In the genomic region with DNA sequence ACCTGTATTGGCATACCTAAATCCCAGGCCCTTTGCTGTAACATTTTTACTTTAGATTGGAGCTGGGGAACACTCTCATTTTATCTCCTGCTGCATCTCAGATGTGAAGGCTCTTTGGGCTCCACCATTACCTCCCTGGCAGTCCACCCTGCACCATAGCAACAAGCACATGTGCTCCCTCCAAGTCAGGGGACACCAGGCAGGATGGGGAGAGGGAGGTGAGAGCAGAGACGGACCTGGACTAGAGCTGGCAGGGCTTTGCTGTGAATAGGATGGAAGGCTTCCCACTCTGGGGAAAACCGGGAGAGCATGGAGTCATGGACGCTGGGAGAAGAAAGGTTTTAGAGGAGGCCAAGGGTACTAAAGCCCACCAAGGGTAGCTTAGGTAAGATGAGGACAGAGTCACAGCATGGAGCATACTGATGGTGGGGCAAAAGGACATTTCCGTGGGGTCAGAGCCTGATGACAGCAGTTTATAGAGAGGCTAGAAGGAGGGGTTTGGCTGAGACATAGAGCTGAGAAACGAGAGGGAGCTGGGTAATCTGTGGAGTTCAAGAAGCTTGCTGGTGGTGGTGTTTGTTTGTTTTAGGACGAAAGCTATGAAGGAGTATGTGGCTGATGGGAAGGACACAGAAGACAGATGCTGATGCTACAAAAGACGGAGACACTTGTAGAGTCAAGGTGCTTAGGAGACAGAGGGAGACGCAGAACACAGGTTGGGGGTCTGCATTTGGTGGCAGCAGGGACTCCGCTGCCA, we compare ENCODE assay signal across 13 cellular contexts.
DNase-seq lines count a peak whose midpoint lies in the region; ATAC-seq and TF ChIP-seq lines count a peak whose summit lies in the region.
"Had no signal": no experiment of that assay in that cellular context is flagged by ENCODE, and none has a peak within 500 bp of the region (broad histone marks: within the 10 kb centered on the region; RNA-seq: fewer than 3 reads in every experiment).

No MANE protein-coding gene starts in this region.

- H2BK15ac ChIP-seq in IMR-90 (ENCODE audit: low read depth, low read length), result peak overlapping the region; percentile 99

- intact Hi-C loops in IMR-90 (cut with micrococcal nuclease) (no loop called here), esophagus muscularis mucosa (cut with DNase I) (no loop called here)

- peak overlapping the region; percentile 96 for H2BK20ac ChIP-seq in IMR-90 (ENCODE audit: low read depth, low read length)

- peak overlapping the region; percentile 90 for H2AK9ac ChIP-seq in IMR-90 (replicated peaks; ENCODE audit: low read depth, low read length, poor library complexity)

- peak overlapping the region; percentile 100 for H2BK120ac ChIP-seq in IMR-90 (ENCODE audit: low read depth, low read length)

- TF ChIP-seq EP300 in esophagus muscularis mucosa (IDR thresholded peaks at IDR 0.05) (no peak), suprapubic skin (IDR thresholded peaks at IDR 0.05) (no peak)

- CTCF ChIA-PET in IMR-90 (lab: Yijun Ruan, JAX), result interaction anchor here (0.8 kb wide), 1 partner anchor 114 kb away, joined by 3 read pairs; no protein-coding TSS in a partner anchor

- TF ChIP-seq CTCF in IMR-90 (conservative IDR thresholded peaks at IDR 0.05; ENCODE audit: low read depth, low read length) (no peak), esophagus muscularis mucosa (IDR thresholded peaks at IDR 0.05) (no peak), suprapubic skin (IDR thresholded peaks at IDR 0.05) (no peak)

- peak overlapping the region; percentile 100 for H2BK5ac ChIP-seq in IMR-90 (ENCODE audit: low read depth, low read length, poor library complexity, severe bottlenecking)

- dilution Hi-C loops in IMR-90 (cut with HindIII; ENCODE audit: low sequenced_read_pairs, unreplicated experiment), result no loop called here

- H3K79me1 ChIP-seq in IMR-90 (ENCODE audit: low read depth in 1 of 2, low read length in 2 of 2), result peaks cover 0 to 21% of the 10 kb centered on the region in 2 experiments; a peak in 2 of 4 replicates

- H4K20me1 ChIP-seq in IMR-90 (ENCODE audit: insufficient read depth, low read length), result no peaks in the 10 kb centered on the region

- H3K4me1 ChIP-seq in IMR-90 (ENCODE audit: control insufficient read depth, insufficient read depth, low read length) (peaks cover 36% of the 10 kb centered on the region), esophagus muscularis mucosa (peaks cover 0 to 52% (median 38%) of the 10 kb centered on the region in 4 donors), mucosa of rectum (ENCODE audit: control insufficient read depth in 2 of 2, insufficient read depth in 2 of 2, low read length in 2 of 2) (no peaks in the 10 kb centered on the region), suprapubic skin (peaks cover 20% of the 10 kb centered on the region)

- H3K18ac ChIP-seq in IMR-90 (ENCODE audit: low read depth, low read length), result peak overlapping the region; percentile 99

- POLR2A ChIA-PET in IMR-90 (lab: Charles Lee; ENCODE audit: unreplicated experiment), result interaction anchor here (0.6 to 4.2 kb wide), 11 partner anchors 11 to 151 kb away, joined by 3 to 23 read pairs (median 4); no protein-coding TSS in a partner anchor

- peaks cover 20% of the 10 kb centered on the region for H3K9me1 ChIP-seq in IMR-90 (ENCODE audit: insufficient read depth, low read length)

- 37% methylated on average over 7 of the region's 9 CpGs; no CpG with 5 or more reads in 1 of the 2 experiments for WGBS in IMR-90 (ENCODE audit: extremely low coverage in 2 of 2, insufficient read length in 1 of 2), 2 experiments
- WGBS in esophagus muscularis mucosa, result 74% methylated on average over 9 of the region's 9 CpGs
- 77% methylated on average over 9 of the region's 9 CpGs for WGBS in suprapubic skin

- peak overlapping the region; percentile 98 for H3K27ac ChIP-seq in IMR-90 (ENCODE audit: insufficient read depth, low read length)
- H3K27ac ChIP-seq in esophagus muscularis mucosa (replicated peaks in 1 of 4), result peak overlapping the region; percentile 61 to 80 (median 78)
- H3K27ac ChIP-seq in mucosa of rectum (ENCODE audit: low read depth in 2 of 2, low read length in 2 of 2), result peak overlapping the region; percentile 34 to 62
- H3K27ac ChIP-seq in suprapubic skin, result peak overlapping the region; percentile 54
- H3K27ac ChIP-seq: PC-9 had no signal

- ATAC-seq in IMR-90 (ENCODE audit: low read depth), result peak; percentile 15
- ATAC-seq: WTC11 had no signal

- TF ChIP-seq RAD21 in IMR-90 (IDR thresholded peaks at IDR 0.05; ENCODE audit: low read length), result no peak; the same call in 1 of the 2 replicates

- TF ChIP-seq POLR2A in IMR-90 (IDR thresholded peaks at IDR 0.05; ENCODE audit: low read depth, low read length) (no peak; the same call in 1 of the 2 replicates), esophagus muscularis mucosa (IDR thresholded peaks at IDR 0.05; ENCODE audit: low read depth) (no peak), suprapubic skin (IDR thresholded peaks at IDR 0.05) (no peak)

- H3K9me3 ChIP-seq in IMR-90 (ENCODE audit: control insufficient read depth, insufficient read depth, low read length) (no peaks in the 10 kb centered on the region), esophagus muscularis mucosa (no peaks in the 10 kb centered on the region), mucosa of rectum (ENCODE audit: control insufficient read depth in 2 of 2, low read length in 2 of 2) (no peaks in the 10 kb centered on the region), suprapubic skin (no peaks in the 10 kb centered on the region)

- H3K9ac ChIP-seq in IMR-90 (ENCODE audit: low read depth, low read length) (peak overlapping the region; percentile 84), mucosa of rectum (ENCODE audit: low read depth in 1 of 2, low read length in 2 of 2) (no peak overlapping the region)

- peak overlapping the region; percentile 100 for H3K4ac ChIP-seq in IMR-90 (ENCODE audit: low read depth, low read length)

- in situ Hi-C loops in IMR-90 (cut with MboI; ENCODE audit: low sequenced_read_pairs), result no loop called here

- peak overlapping the region; percentile 100 for H2AK5ac ChIP-seq in IMR-90 (ENCODE audit: low read depth, low read length)

- H2AFZ ChIP-seq in IMR-90 (replicated peaks; ENCODE audit: low read length, poor library complexity), result peak overlapping the region; percentile 79
- H2AFZ ChIP-seq: PC-9 had no signal

- H3K23ac ChIP-seq in IMR-90 (ENCODE audit: low read depth, low read length), result peak overlapping the region; percentile 100

- H3K4me2 ChIP-seq in IMR-90 (ENCODE audit: low read depth, low read length), result peak overlapping the region; percentile 10; the same call in 1 of the 2 replicates

- no peaks in the 10 kb centered on the region for H3K27me3 ChIP-seq in IMR-90 (ENCODE audit: control insufficient read depth, insufficient read depth, low read length)
- H3K27me3 ChIP-seq in esophagus muscularis mucosa, result no peaks in the 10 kb centered on the region
- H3K27me3 ChIP-seq in mucosa of rectum (ENCODE audit: control insufficient read depth in 2 of 2, insufficient read depth in 2 of 2, low read length in 2 of 2), result no peaks in the 10 kb centered on the region
- H3K27me3 ChIP-seq in suprapubic skin, result no peaks in the 10 kb centered on the region

- H3K14ac ChIP-seq in IMR-90 (replicated peaks; ENCODE audit: low read depth, low read length), result peak overlapping the region; percentile 100

- H3K36me3 ChIP-seq in IMR-90 (ENCODE audit: control insufficient read depth, insufficient read depth, low read length) (no peaks in the 10 kb centered on the region), esophagus muscularis mucosa (no peaks in the 10 kb centered on the region), mucosa of rectum (ENCODE audit: control insufficient read depth in 2 of 2, insufficient read depth in 2 of 2, low read length in 2 of 2) (no peaks in the 10 kb centered on the region), suprapubic skin (no peaks in the 10 kb centered on the region)

- peak overlapping the region; percentile 99 for H3K56ac ChIP-seq in IMR-90 (ENCODE audit: extremely low read depth, insufficient read depth, low read length)

- H3K4me3 ChIP-seq in IMR-90 (ENCODE audit: insufficient read depth, low read depth, low read length) (no peak overlapping the region), esophagus muscularis mucosa (peak overlapping the region in 1 of 4 donors; percentile 8), mucosa of rectum (ENCODE audit: low read length in 2 of 2) (no peak overlapping the region), suprapubic skin (no peak overlapping the region)
- H3K4me3 ChIP-seq: PC-9 had no signal

- H4K91ac ChIP-seq in IMR-90 (ENCODE audit: insufficient read depth, low read depth, low read length), result peak overlapping the region; percentile 100

- peak; percentile 80 for DNase-seq in IMR-90
- DNase-seq in esophagus muscularis mucosa (ENCODE audit: extremely low spot score), result no peak
- DNase-seq in suprapubic skin (ENCODE audit: low spot score in 2 of 2), result no peak
- DNase-seq in GM19238 (ENCODE audit: insufficient read length, low spot score), result no peak
- DNase-seq in HCEC 1CT, result no peak
- DNase-seq in GOT3 (lab: John Stamatoyannopoulos, UW), result no peak
- no peak for DNase-seq in NCI-H1694 (lab: John Stamatoyannopoulos, UW)
- DNase-seq: NCI-H1930, NCI-H524 treated with DMSO at 0.1 percent for 48 hours, PC-9, posterior cingulate gyrus had no signal

- peak overlapping the region; percentile 99 for H4K5ac ChIP-seq in IMR-90 (ENCODE audit: low read depth, low read length)

- H4K8ac ChIP-seq in IMR-90 (ENCODE audit: low read depth in 2 of 2, low read length in 2 of 2), result peak overlapping the region; percentile 99 to 100

- BruUV-seq in IMR-90 (replicated peaks; lab: Mats Ljungman, UMichigan), result no TSS peak

TF ChIP-seq in IMR-90, 13 proteins besides CTCF, POLR2A, EP300 and RAD21:
- TF ChIP-seq BHLHE40 (IDR thresholded peaks at IDR 0.05; ENCODE audit: low read depth, low read length) (0 out of 2 replicates have a peak, but pooled peaks have one; percentile 2), ELK1 (IDR thresholded peaks at IDR 0.05; ENCODE audit: borderline replicate concordance, low read depth, low read length) (no peak), FOS (IDR thresholded peaks at IDR 0.05; ENCODE audit: low read depth, low read length) (no peak)

Comparison
In these comparisons a context has a peak if more than half of its experiments do, and no peak if none do; other contexts are left out.
1. H3K27ac ChIP-seq: peak in every context shown above with its lines; median percentile 98 in IMR-90; 78 in esophagus muscularis mucosa; 54 in suprapubic skin; 48 in mucosa of rectum.